12 cellular contexts compared by ENCODE assay signal in genomic region chr13:40187836-40188591, GRCh38.
DNase-seq lines count a peak whose midpoint lies in the region; ATAC-seq, FAIRE-seq and TF ChIP-seq lines count a peak whose summit lies in the region.
"Had no signal": no experiment of that assay in that cellular context is flagged by ENCODE, and none has a peak within 500 bp of the region (broad histone marks: within the 10 kb centered on the region; RNA-seq: fewer than 3 reads in every experiment).

No MANE protein-coding gene starts in this region.

- H3K4me1 Mint-ChIP-seq in effector memory CD8-positive, alpha-beta T cell (ENCODE audit: low read depth in 2 of 2) = peaks cover 63 to 68% of the 10 kb centered on the region in 2 donors
- H3K4me1 Mint-ChIP-seq in endothelial cell (ENCODE audit: unreplicated experiment) = peaks cover 22% of the 10 kb centered on the region

- H3K4me1 ChIP-seq in HEK293 (ENCODE audit: control insufficient read depth, insufficient read depth, low read length) = no peaks in the 10 kb centered on the region

- TF ChIP-seq CTCF in HEK293 (tag by site-specific recombination; IDR thresholded peaks at IDR 0.05) (no peak), endothelial cell (IDR thresholded peaks at IDR 0.05; ENCODE audit: unreplicated experiment) (no peak)

- POLR2A ChIA-PET in HEK293 (lab: Yijun Ruan, JAX) = no interaction called here

- H3K36me3 ChIP-seq in HEK293 (ENCODE audit: control insufficient read depth in 2 of 2, insufficient read depth in 1 of 2, low read length in 2 of 2) = no peaks in the 10 kb centered on the region
- H3K36me3 ChIP-seq: adrenal gland, heart right ventricle had no signal

- peak; percentile 18 for ATAC-seq in effector memory CD8-positive, alpha-beta T cell (replicated peaks)
- no peak for ATAC-seq in HG03460 (IDR thresholded peaks at IDR 0.05; ENCODE audit: unreplicated experiment)
- no peak for ATAC-seq in HG02610 (IDR thresholded peaks at IDR 0.05; ENCODE audit: unreplicated experiment)
- ATAC-seq: heart right ventricle, PC-3 had no signal

- peak overlapping the region; percentile 62 to 81 for H3K27ac Mint-ChIP-seq in effector memory CD8-positive, alpha-beta T cell
- H3K27ac Mint-ChIP-seq in endothelial cell (ENCODE audit: unreplicated experiment) = no peak overlapping the region
- H3K27ac Mint-ChIP-seq: nephron progenitor cell had no signal

- TF ChIP-seq POLR2A in GM12891 (IDR thresholded peaks at IDR 0.05; ENCODE audit: low read depth, low read length) = no peak

- DNase-seq in activated T-cell treated with anti-CD3 and anti-CD28 coated beads for 1 hour (ENCODE audit: low read depth) (peak; percentile 53), endothelial cell (ENCODE audit: low spot score) (no peak), GM12891 (ENCODE audit: insufficient read length, low spot score) (no peak)
- peak in 1 of 3 experiments; percentile 22 for DNase-seq in effector memory CD8-positive, alpha-beta T cell
- peak; percentile 19 to 36 for DNase-seq in stimulated activated CD4-positive, alpha-beta T cell treated with anti-CD3 and anti-CD28 coated beads, Interleukin-2, amount 100 ng/mL, for 48 hours
- DNase-seq: adrenal gland, heart right ventricle, nephron progenitor cell, PC-3 had no signal

- H3K9me3 Mint-ChIP-seq in effector memory CD8-positive, alpha-beta T cell = no peaks in the 10 kb centered on the region
- H3K9me3 Mint-ChIP-seq in endothelial cell (ENCODE audit: unreplicated experiment) = no peaks in the 10 kb centered on the region
- H3K9me3 Mint-ChIP-seq: nephron progenitor cell had no signal

- H3K27ac ChIP-seq in HEK293 (ENCODE audit: extremely low read depth, low read depth, low read length) = no peak overlapping the region
- H3K27ac ChIP-seq: adrenal gland had no signal

- FAIRE-seq in GM12891 (lab: Jason Lieb, UNC) = no peak

- H3K36me3 Mint-ChIP-seq in effector memory CD8-positive, alpha-beta T cell (ENCODE audit: insufficient read depth) = peaks cover 7% of the 10 kb centered on the region
- no peaks in the 10 kb centered on the region for H3K36me3 Mint-ChIP-seq in endothelial cell (ENCODE audit: low read depth, unreplicated experiment)

- H3K27me3 Mint-ChIP-seq in effector memory CD8-positive, alpha-beta T cell = no peaks in the 10 kb centered on the region
- peaks cover 2% of the 10 kb centered on the region for H3K27me3 Mint-ChIP-seq in endothelial cell (ENCODE audit: unreplicated experiment)

- peak overlapping the region; percentile 77 to 85 for H3K4me3 Mint-ChIP-seq in effector memory CD8-positive, alpha-beta T cell
- no peak overlapping the region for H3K4me3 Mint-ChIP-seq in endothelial cell (ENCODE audit: unreplicated experiment)
- H3K4me3 Mint-ChIP-seq: nephron progenitor cell had no signal

- H3K9me3 ChIP-seq in HEK293 (ENCODE audit: control insufficient read depth, insufficient read depth, low read depth, low read length) = no peaks in the 10 kb centered on the region
- H3K9me3 ChIP-seq: adrenal gland, heart right ventricle had no signal

- H3K4me3 ChIP-seq in HEK293 (ENCODE audit: low read depth, low read length) = no peak overlapping the region
- H3K4me3 ChIP-seq: adrenal gland, heart right ventricle had no signal

- CTCF ChIA-PET in HEK293 (lab: Yijun Ruan, JAX) = no interaction called here

TF ChIP-seq in HEK293, 187 proteins besides CTCF, POLR2A, EP300 and RAD21 (continues in another document):
- TF ChIP-seq GLI4 (tag by site-specific recombination; IDR thresholded peaks at IDR 0.05) (no peak), ZNF639 (tag by site-specific recombination; IDR thresholded peaks at IDR 0.05) (no peak), ZNF311 (tag by site-specific recombination; IDR thresholded peaks at IDR 0.05; ENCODE audit: borderline replicate concordance) (no peak), ZNF239 (tag by site-specific recombination; IDR thresholded peaks at IDR 0.05) (no peak), ZNF837 (tag by site-specific recombination; IDR thresholded peaks at IDR 0.05) (no peak), GLIS2 (tag by site-specific recombination; IDR thresholded peaks at IDR 0.05) (no peak), SCRT2 (tag by site-specific recombination; IDR thresholded peaks at IDR 0.05) (no peak), ZNF747 (tag by site-specific recombination; IDR thresholded peaks at IDR 0.05) (no peak), ZNF623 (tag by site-specific recombination; IDR thresholded peaks at IDR 0.05) (no peak), ZNF600 (tag by site-specific recombination; IDR thresholded peaks at IDR 0.05) (no peak), ZBTB17 (tag by site-specific recombination; IDR thresholded peaks at IDR 0.05) (no peak), ZIC2 (tag by site-specific recombination; IDR thresholded peaks at IDR 0.05) (peak; percentile 24; the same call in 1 of the 2 replicates), EGR2 (tag by site-specific recombination; IDR thresholded peaks at IDR 0.05; ENCODE audit: low read depth) (peak; percentile 73), ZFHX2 (tag by site-specific recombination; conservative IDR thresholded peaks at IDR 0.05) (peak; percentile 74), ZNF704 (tag by site-specific recombination; IDR thresholded peaks at IDR 0.05) (no peak), ZSCAN16 (tag by site-specific recombination; IDR thresholded peaks at IDR 0.05) (no peak)

TF ChIP-seq in GM12891, 5 proteins besides CTCF, POLR2A, EP300 and RAD21:
- TF ChIP-seq TAF1 (IDR thresholded peaks at IDR 0.05; ENCODE audit: low read depth, low read length) (no peak), POU2F2 (IDR thresholded peaks at IDR 0.05; ENCODE audit: low read depth, low read length) (no peak), SPI1 (IDR thresholded peaks at IDR 0.05; ENCODE audit: low read depth, low read length) (no peak), PAX5 (IDR thresholded peaks at IDR 0.05; ENCODE audit: insufficient read depth, low read length, severe bottlenecking) (no peak), POLR2AphosphoS5 (IDR thresholded peaks at IDR 0.05; ENCODE audit: low read depth, low read length) (no peak)

Comparison
In these comparisons a context has a peak if more than half of its experiments do, and no peak if none do; other contexts are left out.
1. DNase-seq: peak in activated T-cell treated with anti-CD3 and anti-CD28 coated beads for 1 hour (single experiment) and stimulated activated CD4-positive, alpha-beta T cell treated with anti-CD3 and anti-CD28 coated beads, Interleukin-2, amount 100 ng/mL, for 48 hours (2 of 2); none in endothelial cell (single experiment) and GM12891 (single experiment).